27 cellular contexts compared by ENCODE assay signal in the genomic region with DNA sequence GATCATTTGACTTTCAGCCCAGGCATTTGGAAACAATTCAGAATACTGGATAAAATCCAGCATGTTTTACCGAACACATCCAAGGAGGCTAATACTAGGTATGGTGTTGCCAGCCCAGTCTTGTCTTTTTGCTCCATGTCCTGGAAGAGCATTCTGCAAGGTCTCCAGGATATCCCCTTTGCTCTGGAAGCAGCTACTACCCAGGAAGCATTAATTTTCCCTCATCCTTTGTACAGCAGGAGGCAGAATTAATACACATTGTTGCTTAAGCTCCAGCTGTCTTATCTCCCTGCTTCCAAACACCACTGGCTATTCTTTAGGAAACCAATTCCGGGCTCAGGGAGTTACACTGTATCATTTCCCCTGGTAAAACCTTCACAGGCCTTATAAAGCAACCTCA. TPM values are rescaled to one million over a fixed set of nuclear protein-coding genes. Genes with fewer than 3 reads are reported as not detected.
A peak's percentile ranks its signal among the peaks of the same experiment; 100 is the strongest.
DNase-seq lines count a peak whose midpoint lies in the region; ATAC-seq and FAIRE-seq lines count a peak whose summit lies in the region.
"Had no signal": no experiment of that assay in that cellular context is flagged by ENCODE, and none has a peak within 500 bp of the region (broad histone marks: within the 10 kb centered on the region; RNA-seq: fewer than 3 reads in every experiment).

No MANE protein-coding gene starts in this region.

- no peak overlapping the region for H4K8ac ChIP-seq in mesenchymal stem cell (ENCODE audit: low read length)

- H3K79me1 ChIP-seq in mesenchymal stem cell (replicated peaks; ENCODE audit: low read length, poor library complexity, severe bottlenecking), result peaks cover 2% of the 10 kb centered on the region

- no peaks in the 10 kb centered on the region for H3K9me3 Mint-ChIP-seq in stimulated activated naive CD8-positive, alpha-beta T cell treated with anti-CD3 and anti-CD28 coated beads, Interleukin-15, Interleukin-2, amounts not matched to agents 100 ng/mL and 50 ng/mL, for 24 hours
- H3K9me3 Mint-ChIP-seq: activated T-cell treated with anti-CD3 and anti-CD28 coated beads, Interleukin-2, amount 50 U/mL, for 72 hours had no signal

- no peak overlapping the region for H3K18ac ChIP-seq in mesenchymal stem cell (ENCODE audit: low read depth in 1 of 2, low read length in 2 of 2)

- H3K27me3 ChIP-seq in mesenchymal stem cell (ENCODE audit: control insufficient read depth in 1 of 2, insufficient read depth in 1 of 2, low read length in 2 of 2), result peaks cover 0 to 4% of the 10 kb centered on the region in 2 experiments
- H3K27me3 ChIP-seq: upper lobe of left lung had no signal

- WGBS in mesenchymal stem cell, result 85% methylated on average over 2 of the region's 2 CpGs

- peak overlapping the region; percentile 16 for H3K4me3 Mint-ChIP-seq in stimulated activated naive CD8-positive, alpha-beta T cell treated with anti-CD3 and anti-CD28 coated beads, Interleukin-15, Interleukin-2, amounts not matched to agents 100 ng/mL and 50 ng/mL, for 24 hours
- H3K4me3 Mint-ChIP-seq: activated T-cell treated with anti-CD3 and anti-CD28 coated beads, Interleukin-2, amount 50 U/mL, for 72 hours had no signal

- H4K91ac ChIP-seq in mesenchymal stem cell (ENCODE audit: low read length), result no peak overlapping the region

- H2AK5ac ChIP-seq in mesenchymal stem cell (ENCODE audit: low read length, severe bottlenecking), result peak overlapping the region; percentile 64

- no peak overlapping the region for H3K4ac ChIP-seq in mesenchymal stem cell (ENCODE audit: low read depth in 1 of 2, low read length in 2 of 2)

- H3K9me3 ChIP-seq in mesenchymal stem cell (ENCODE audit: control insufficient read depth, low read length), result no peaks in the 10 kb centered on the region
- H3K9me3 ChIP-seq: A549, HAP-1, lower lobe of right lung, upper lobe of left lung had no signal

- no peak overlapping the region for H3K4me2 ChIP-seq in mesenchymal stem cell (ENCODE audit: low read length, poor library complexity, severe bottlenecking)

- H3K14ac ChIP-seq in mesenchymal stem cell (ENCODE audit: low read length in 2 of 2), result no peak overlapping the region

- no peak overlapping the region for H3K27ac Mint-ChIP-seq in stimulated activated naive CD8-positive, alpha-beta T cell treated with anti-CD3 and anti-CD28 coated beads, Interleukin-15, Interleukin-2, amounts not matched to agents 100 ng/mL and 50 ng/mL, for 24 hours
- H3K27ac Mint-ChIP-seq: activated CD4-positive, alpha-beta T cell treated with anti-CD3 and anti-CD28 coated beads for 36 hours; activated T-cell treated with anti-CD3 and anti-CD28 coated beads, Interleukin-2, amount 50 U/mL, for 72 hours had no signal

- no peak overlapping the region for H3K4me3 ChIP-seq in mesenchymal stem cell (ENCODE audit: insufficient read depth in 1 of 2, low read depth in 1 of 2, low read length in 2 of 2)
- H3K4me3 ChIP-seq: A549, HAP-1, lower lobe of right lung, upper lobe of left lung had no signal

- FAIRE-seq in HTR-8/SVneo (lab: Jason Lieb, UNC), result no peak
- FAIRE-seq: A549, GM19239, islet of Langerhans had no signal

- H3K27ac ChIP-seq in mesenchymal stem cell (ENCODE audit: low read length, poor library complexity, severe bottlenecking), result peak overlapping the region; percentile 24
- H3K27ac ChIP-seq: C4-2B, epithelial cell of prostate, HL-60, lower lobe of right lung, upper lobe of left lung had no signal

- H3K4me1 Mint-ChIP-seq in stimulated activated naive CD8-positive, alpha-beta T cell treated with anti-CD3 and anti-CD28 coated beads, Interleukin-15, Interleukin-2, amounts not matched to agents 100 ng/mL and 50 ng/mL, for 24 hours (ENCODE audit: low read depth), result peaks cover 31% of the 10 kb centered on the region

- H3K27me3 Mint-ChIP-seq in stimulated activated naive CD8-positive, alpha-beta T cell treated with anti-CD3 and anti-CD28 coated beads, Interleukin-15, Interleukin-2, amounts not matched to agents 100 ng/mL and 50 ng/mL, for 24 hours, result peaks cover 5% of the 10 kb centered on the region

- peak overlapping the region in 1 of 2 experiments; percentile 39 for H2BK12ac ChIP-seq in mesenchymal stem cell (ENCODE audit: low read length in 2 of 2)

- no peak overlapping the region for H2BK120ac ChIP-seq in mesenchymal stem cell (ENCODE audit: low read depth, low read length)

- H3K36me3 Mint-ChIP-seq in stimulated activated naive CD8-positive, alpha-beta T cell treated with anti-CD3 and anti-CD28 coated beads, Interleukin-15, Interleukin-2, amounts not matched to agents 100 ng/mL and 50 ng/mL, for 24 hours (ENCODE audit: low read depth), result peaks cover 8% of the 10 kb centered on the region

- no peak overlapping the region for H3K23ac ChIP-seq in mesenchymal stem cell (ENCODE audit: low read length in 2 of 2)

- no peak for ATAC-seq in stimulated activated naive CD8-positive, alpha-beta T cell treated with anti-CD3 and anti-CD28 coated beads, Interleukin-15, Interleukin-2, amounts not matched to agents 100 U/mL and 50 U/mL, for 24 hours
- ATAC-seq in HG03457 (IDR thresholded peaks at IDR 0.05; ENCODE audit: unreplicated experiment), result no peak
- ATAC-seq: A549; activated CD4-positive, alpha-beta T cell treated with anti-CD3 and anti-CD28 coated beads for 36 hours; activated T-cell treated with anti-CD3 and anti-CD28 coated beads, Interleukin-2, amount 50 U/mL, for 72 hours; lower lobe of right lung; sciatic nerve; SK-N-SH treated with all-trans-retinoic acid at 6 μM for 48 hours had no signal

- no peak overlapping the region for H3K9ac ChIP-seq in mesenchymal stem cell (ENCODE audit: low read length)

- no peak overlapping the region for H2BK5ac ChIP-seq in mesenchymal stem cell (ENCODE audit: low read depth, low read length, poor library complexity, severe bottlenecking)

- H3K4me1 ChIP-seq in mesenchymal stem cell (ENCODE audit: control insufficient read depth, insufficient read depth, low read depth, low read length), result peaks cover 10% of the 10 kb centered on the region
- H3K4me1 ChIP-seq: HAP-1 had no signal

- H2BK15ac ChIP-seq in mesenchymal stem cell (ENCODE audit: low read depth, poor library complexity, severe bottlenecking), result no peak overlapping the region

- peaks cover 0 to 2% of the 10 kb centered on the region in 2 experiments for H3K36me3 ChIP-seq in mesenchymal stem cell (ENCODE audit: control insufficient read depth in 1 of 2, insufficient read depth in 2 of 2, low read depth in 1 of 2, low read length in 2 of 2)
- H3K36me3 ChIP-seq: HAP-1, lower lobe of right lung, upper lobe of left lung had no signal

- no peak for DNase-seq in stimulated activated naive CD8-positive, alpha-beta T cell treated with anti-CD3 and anti-CD28 coated beads, Interleukin-15, Interleukin-2, amounts not matched to agents 100 U/mL and 50 U/mL, for 24 hours
- DNase-seq in dermis blood vessel endothelial cell (peak; percentile 38), mesenchymal stem cell (no peak), HTR-8/SVneo (ENCODE audit: insufficient read length, low spot score) (no peak)
- DNase-seq in stimulated activated CD4-positive, alpha-beta T cell treated with anti-CD3 and anti-CD28 coated beads, Interleukin-4, amount 100 ng/mL, for 24 hours, result no peak
- no peak for DNase-seq in stimulated activated CD4-positive, alpha-beta T cell treated with anti-CD3 and anti-CD28 coated beads, Interleukin-12 subunit alpha, Interleukin-12 subunit beta, amount 100 ng/mL, for 4 hours
- DNase-seq: activated CD4-positive, alpha-beta T cell treated with anti-CD3 and anti-CD28 coated beads for 36 hours; activated naive CD4-positive, alpha-beta T cell treated with Interleukin-2 at 50 U/mL for 16 hours; activated T-cell treated with anti-CD3 and anti-CD28 coated beads, Interleukin-2, amount 50 U/mL, for 72 hours; hypothalamus; lower lobe of right lung; NCI-H1092 treated with DMSO at 0.1 percent for 48 hours; NCI-H1930; NCI-H2227 treated with DMSO at 0.1 percent for 48 hours; stimulated activated CD8-positive, alpha-beta memory T cell treated with anti-CD3 and anti-CD28 coated beads, Interleukin-4, amount 100 ng/mL, for 48 hours; upper lobe of left lung had no signal

- no peak overlapping the region for H2AFZ ChIP-seq in mesenchymal stem cell (ENCODE audit: low read depth, low read length)

RNA-seq across cellular contexts. Expression of gene UBASH3B, which starts 1.6 kb away (rescaled TPM):
- total RNA-seq in dermis blood vessel endothelial cell, result 2.6 and 8.9 TPM in 2 replicates
- polyA plus RNA-seq in mesenchymal stem cell (2013, experiment 1 of 2), result 23.3 TPM
- 25.0 TPM for polyA plus RNA-seq in mesenchymal stem cell (2013, experiment 2 of 2)
